12 cellular contexts compared by ENCODE assay signal in the genomic region with DNA sequence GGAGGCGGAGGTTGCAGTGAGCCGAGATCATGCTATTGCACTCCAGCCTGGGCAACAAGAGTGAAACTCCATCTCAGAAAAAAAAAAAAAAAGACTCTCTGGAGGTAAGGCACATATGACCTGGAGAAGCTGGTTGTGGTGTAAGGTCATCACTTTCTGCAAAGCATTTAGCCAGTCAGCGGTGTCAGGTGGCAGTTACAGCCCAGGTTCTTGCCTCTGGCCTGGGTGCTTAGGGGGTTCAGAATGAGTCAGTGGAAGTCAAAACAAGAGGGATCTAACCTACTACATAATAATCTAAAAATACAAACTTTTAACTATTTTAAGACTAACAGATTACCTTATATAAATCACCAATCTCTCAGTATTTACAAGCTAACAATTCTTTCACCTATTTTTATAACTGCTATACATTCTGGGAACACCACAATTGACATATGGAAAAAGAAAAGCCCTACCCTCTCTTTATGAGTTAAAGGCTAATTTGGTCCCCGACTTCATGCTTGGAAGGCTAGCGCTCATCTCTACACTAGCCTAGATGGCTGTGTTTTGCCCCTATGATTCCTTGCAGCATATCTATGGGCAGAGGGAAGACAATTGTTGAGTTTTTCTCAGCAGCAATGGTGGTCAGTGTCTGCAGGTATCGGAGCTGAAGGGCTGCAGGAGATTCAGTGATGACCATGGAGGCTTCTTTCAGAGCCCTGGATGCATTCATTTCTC. TPM values are rescaled to one million over a fixed set of nuclear protein-coding genes. Genes with fewer than 3 reads are reported as not detected.
DNase-seq lines count a peak whose midpoint lies in the region; ATAC-seq lines count a peak whose summit lies in the region.
"Had no signal": no experiment of that assay in that cellular context is flagged by ENCODE, and none has a peak within 500 bp of the region (broad histone marks: within the 10 kb centered on the region; RNA-seq: fewer than 3 reads in every experiment).

No MANE protein-coding gene starts in this region.

- DNase-seq in myocyte (ENCODE audit: low read depth) (peak; percentile 36), NCI-H146 treated with DMSO at 0.1 percent for 48 hours (lab: John Stamatoyannopoulos, UW; ENCODE audit: unreplicated experiment) (no peak), pons (ENCODE audit: low spot score) (no peak), NCI-H69 (lab: John Stamatoyannopoulos, UW) (no peak)
- no peak for DNase-seq in effector CD8-positive, alpha-beta T cell (lab: John Stamatoyannopoulos, UW)
- DNase-seq: heart right ventricle, midbrain, NCI-H345, SIG-M5 had no signal

- ATAC-seq in GM18511 (IDR thresholded peaks at IDR 0.05; ENCODE audit: unreplicated experiment) (peak; percentile 86), GM21526 (IDR thresholded peaks at IDR 0.05; ENCODE audit: low FRiP score, unreplicated experiment) (peak; percentile 61), HG03378 (IDR thresholded peaks at IDR 0.05; ENCODE audit: unreplicated experiment) (peak; percentile 91)
- ATAC-seq: heart right ventricle had no signal

RNA-seq across cellular contexts. Expression of a gene that starts 29.2 kb away (rescaled TPM):
- total RNA-seq in myocyte, result 30.3 and 31.3 TPM in 2 replicates
- polyA plus RNA-seq in myocyte (2012), result 28.6 TPM
